ENCODE assay signal across 24 cellular contexts in genomic region chr4:55979562-55979961, GRCh38. TPM values are rescaled to one million over a fixed set of nuclear protein-coding genes. Genes with fewer than 3 reads are reported as not detected.
A peak's percentile ranks its signal among the peaks of the same experiment; 100 is the strongest.
DNase-seq lines count a peak whose midpoint lies in the region; ATAC-seq, FAIRE-seq and TF ChIP-seq lines count a peak whose summit lies in the region.
"Had no signal": no experiment of that assay in that cellular context is flagged by ENCODE, and none has a peak within 500 bp of the region (broad histone marks: within the 10 kb centered on the region; RNA-seq: fewer than 3 reads in every experiment).

No MANE protein-coding gene starts in this region.

- no peaks in the 10 kb centered on the region for H3K27me3 ChIP-seq in OCI-LY3 (ENCODE audit: low read depth, low read length)
- H3K27me3 ChIP-seq in PC-3 (ENCODE audit: low read length), result no peaks in the 10 kb centered on the region
- H3K27me3 ChIP-seq: BE2C, suprapubic skin had no signal

- intact Hi-C loops in PC-3 (cut with micrococcal nuclease), result no loop called here

- H4K20me1 ChIP-seq in OCI-LY3 (ENCODE audit: insufficient read depth, low read length), result no peaks in the 10 kb centered on the region
- no peaks in the 10 kb centered on the region for H4K20me1 ChIP-seq in PC-3 (ENCODE audit: low read length)

- no peaks in the 10 kb centered on the region for H3K9me2 ChIP-seq in PC-3 (replicated peaks; ENCODE audit: low read length)

- peak overlapping the region; percentile 47 for H3K4me2 ChIP-seq in OCI-LY3 (ENCODE audit: low read length)
- H3K4me2 ChIP-seq in PC-3 (ENCODE audit: low read length), result no peak overlapping the region

- TF ChIP-seq CTCF in OCI-LY3 (IDR thresholded peaks at IDR 0.05; ENCODE audit: low read depth, low read length) (no peak), PC-3 (conservative IDR thresholded peaks at IDR 0.05; ENCODE audit: low read depth, low read length) (no peak)

- no peaks in the 10 kb centered on the region for H3K9me3 ChIP-seq in OCI-LY3 (ENCODE audit: insufficient read depth, low read length)
- H3K9me3 ChIP-seq in PC-3 (ENCODE audit: low read length), result no peaks in the 10 kb centered on the region
- H3K9me3 ChIP-seq: BE2C, suprapubic skin had no signal

- no TSS peak for BruUV-seq in PC-3 (replicated peaks; lab: Mats Ljungman, UMichigan)

- FAIRE-seq in GM12891 (lab: Jason Lieb, UNC), result no peak
- FAIRE-seq: H54 had no signal

- H3K27ac ChIP-seq in OCI-LY3 (ENCODE audit: low read length) (peak overlapping the region; percentile 79), PC-3 (ENCODE audit: low read length) (no peak overlapping the region)
- H3K27ac ChIP-seq: coronary artery, suprapubic skin, WERI-Rb-1 had no signal

- H3K79me2 ChIP-seq in OCI-LY3 (ENCODE audit: low read length) (no peaks in the 10 kb centered on the region), PC-3 (ENCODE audit: low read length) (no peaks in the 10 kb centered on the region)

- peaks cover 38% of the 10 kb centered on the region for H3K4me1 ChIP-seq in OCI-LY3 (ENCODE audit: low read length)
- no peaks in the 10 kb centered on the region for H3K4me1 ChIP-seq in PC-3 (ENCODE audit: insufficient read depth, low read length)
- H3K4me1 ChIP-seq: suprapubic skin had no signal

- H3F3A ChIP-seq in PC-3 (ENCODE audit: low read length, unreplicated experiment), result no peaks in the 10 kb centered on the region

- CTCF ChIA-PET in PC-3 (lab: Charles Lee), result no interaction called here

- H3K4me3 ChIP-seq in OCI-LY3 (ENCODE audit: low read length) (peak overlapping the region; percentile 29; the same call in 1 of the 2 replicates), PC-3 (ENCODE audit: low read length) (no peak overlapping the region)
- H3K4me3 ChIP-seq: coronary artery, suprapubic skin had no signal

- peak; percentile 59 for ATAC-seq in GM19397 (IDR thresholded peaks at IDR 0.05; ENCODE audit: unreplicated experiment)
- ATAC-seq in HG02885 (IDR thresholded peaks at IDR 0.05; ENCODE audit: poor library complexity, unreplicated experiment), result peak; percentile 60
- ATAC-seq in PC-3, result no peak
- ATAC-seq: esophagus mucosa, left colon had no signal

- H2AFZ ChIP-seq in OCI-LY3 (ENCODE audit: low read depth, low read length) (peak overlapping the region; percentile 58), PC-3 (ENCODE audit: low read length) (no peak overlapping the region)

- peaks cover 19% of the 10 kb centered on the region for H3K36me3 ChIP-seq in OCI-LY3 (replicated peaks; ENCODE audit: low read depth, low read length)
- H3K36me3 ChIP-seq in PC-3 (ENCODE audit: low read depth, low read length), result peaks cover 14% of the 10 kb centered on the region; the same call in 1 of the 2 replicates

- TF ChIP-seq POLR2A in GM12891 (IDR thresholded peaks at IDR 0.05; ENCODE audit: low read depth, low read length), result no peak

- POLR2A ChIA-PET in PC-3 (lab: Charles Lee; ENCODE audit: unreplicated experiment), result interaction anchor here (0.5 kb wide), 1 partner anchor 50 kb away, joined by 5 read pairs; no protein-coding TSS in a partner anchor

- peak overlapping the region; percentile 52 for H3K9ac ChIP-seq in OCI-LY3 (ENCODE audit: low read length)
- H3K9ac ChIP-seq in PC-3 (ENCODE audit: low read length), result no peak overlapping the region

- no peak for DNase-seq in GM12891 (ENCODE audit: insufficient read length, low spot score)
- DNase-seq in PC-3, result no peak
- no peak for DNase-seq in COLO829 (ENCODE audit: low spot score)
- no peak for DNase-seq in MV-4-11 (lab: John Stamatoyannopoulos, UW)
- no peak for DNase-seq in AG08395 (ENCODE audit: low spot score)
- DNase-seq: activated CD4-positive, alpha-beta T cell treated with anti-CD3 and anti-CD28 coated beads, Interleukin-2, amount 50 U/mL, for 1 hour; BE2C; DMS53; foreskin melanocyte; Karpas-422; left colon; mesenchymal stem cell; NCI-H1092; NCI-H1930; NCI-H748 treated with DMSO at 0.1 percent for 48 hours; nucleus accumbens; WERI-Rb-1 had no signal

TF ChIP-seq in GM12891, 5 proteins besides CTCF, POLR2A, EP300 and RAD21:
- TF ChIP-seq PAX5 (IDR thresholded peaks at IDR 0.05; ENCODE audit: insufficient read depth, low read length, severe bottlenecking) (no peak), POU2F2 (IDR thresholded peaks at IDR 0.05; ENCODE audit: low read depth, low read length) (peak; percentile 25; the same call in 1 of the 2 replicates)

RNA-seq across cellular contexts. Expression of gene CEP135, which starts 30.8 kb away (rescaled TPM):
- polyA plus RNA-seq in GM12891 (2012; ENCODE audit: low read depth, missing spikeins), result 3.5 TPM
- 14.8 and 19.1 TPM in 2 replicates for total RNA-seq in PC-3 (2014; rRNA removed)
